18 cellular contexts compared by ENCODE assay signal in the genomic region with DNA sequence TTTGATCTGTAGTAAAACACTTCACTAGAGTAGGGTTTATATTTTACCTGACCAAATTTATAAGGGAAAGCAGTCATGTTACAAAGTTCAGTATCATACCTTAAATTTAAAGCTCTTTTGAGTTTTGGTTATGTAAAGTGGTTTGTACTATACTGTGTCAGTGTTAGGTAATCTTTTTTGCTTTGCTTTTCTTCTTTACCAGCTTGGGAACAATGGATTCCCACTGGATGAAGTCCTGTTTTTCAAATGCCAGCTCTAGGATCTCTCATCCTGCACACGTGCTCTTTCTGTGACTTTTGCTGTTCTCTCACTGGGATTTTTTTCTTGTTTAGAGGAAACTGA. TPM values are rescaled to one million over a fixed set of nuclear protein-coding genes. Genes with fewer than 3 reads are reported as not detected.
DNase-seq lines count a peak whose midpoint lies in the region; ATAC-seq, FAIRE-seq and TF ChIP-seq lines count a peak whose summit lies in the region.
"Had no signal": no experiment of that assay in that cellular context is flagged by ENCODE, and none has a peak within 500 bp of the region (broad histone marks: within the 10 kb centered on the region; RNA-seq: fewer than 3 reads in every experiment).

No MANE protein-coding gene starts in this region.

- dilution Hi-C loops in endothelial cell of umbilical vein (cut with MboI; ENCODE audit: extremely low pct_ligation_motif_present, low sequenced_read_pairs): no loop called here

- no peaks in the 10 kb centered on the region for H3K36me3 ChIP-seq in endothelial cell of umbilical vein (ENCODE audit: control insufficient read depth in 2 of 2, extremely low read depth in 1 of 2, insufficient read depth in 2 of 2, low read length in 2 of 2)
- no peaks in the 10 kb centered on the region for H3K36me3 ChIP-seq in mesodermal cell (ENCODE audit: control insufficient read depth, insufficient read depth, low read length)
- H3K36me3 ChIP-seq in transverse colon: no peaks in the 10 kb centered on the region
- H3K36me3 ChIP-seq: prostate gland had no signal

- H3K27me3 ChIP-seq in endothelial cell of umbilical vein (ENCODE audit: control insufficient read depth in 2 of 2, insufficient read depth in 2 of 2, low read length in 2 of 2) (no peaks in the 10 kb centered on the region), transverse colon (no peaks in the 10 kb centered on the region)
- H3K27me3 ChIP-seq: BLaER1 treated with 17β-estradiol and CSF1 and Interleukin-3, amounts not matched to agents 10 nM and 100 nM; tibial artery had no signal

- no peak for FAIRE-seq in endothelial cell of umbilical vein (lab: Jason Lieb, UNC)
- FAIRE-seq: G401.6 had no signal

- DNase-seq in Right ventricle myocardium superior (no peak), cardiac septum (ENCODE audit: low spot score) (no peak), endothelial cell of umbilical vein (ENCODE audit: low read depth, low spot score) (peak; percentile 41), transverse colon (no peak)
- DNase-seq in stimulated activated CD4-positive, alpha-beta T cell treated with anti-CD3 and anti-CD28 coated beads, Interleukin-12 subunit alpha, Interleukin-12 subunit beta, amount 100 ng/mL, for 4 hours: no peak
- DNase-seq: activated CD8-positive, alpha-beta memory T cell treated with anti-CD3 and anti-CD28 coated beads for 24 hours; DMS 273 treated with DMSO at 0.1 percent for 48 hours; endodermal cell; lower lobe of right lung; stimulated activated naive B cell treated with anti-CD40 and anti-IgM and Interleukin-4, amounts not matched to agents 10 μg/mL and 1 μg/mL and 100 μg/mL, for 72 hours; T1000; tibial artery had no signal

- no peaks in the 10 kb centered on the region for H3K9me3 ChIP-seq in endothelial cell of umbilical vein (replicated peaks; ENCODE audit: control insufficient read depth, insufficient read depth, low read length)
- no peaks in the 10 kb centered on the region for H3K9me3 ChIP-seq in mesodermal cell (ENCODE audit: control insufficient read depth, low read length)
- no peaks in the 10 kb centered on the region for H3K9me3 ChIP-seq in transverse colon
- H3K9me3 ChIP-seq: lower lobe of right lung, prostate gland, tibial artery had no signal

- no peak for TF ChIP-seq EP300 in transverse colon (IDR thresholded peaks at IDR 0.05; ENCODE audit: low read depth)

- H2AFZ ChIP-seq in endothelial cell of umbilical vein (ENCODE audit: low read depth, low read length): no peak overlapping the region

- CTCF ChIA-PET in endothelial cell of umbilical vein (lab: Charles Lee): interaction anchor here (0.9 to 1.9 kb wide), 6 partner anchors 15 to 161 kb away, joined by 3 to 10 read pairs (median 4); a partner anchor contains a TSS

- TF ChIP-seq CTCF in endothelial cell of umbilical vein (IDR thresholded peaks at IDR 0.05; ENCODE audit: extremely low read depth in 1 of 2, insufficient read depth in 1 of 2, low read depth in 1 of 2, low read length in 2 of 2): no peak
- no peak for TF ChIP-seq CTCF in transverse colon (IDR thresholded peaks at IDR 0.05)

- intact Hi-C loops in Right ventricle myocardium superior (cut with DNase I): no loop called here
- intact Hi-C loops in cardiac septum (cut with DNase I): no loop called here
- intact Hi-C loops in endothelial cell of umbilical vein (cut with micrococcal nuclease): no loop called here
- intact Hi-C loops in transverse colon (cut with DNase I; ENCODE audit: low total_unique reads): no loop called here

- TF ChIP-seq POLR2A in endothelial cell of umbilical vein (IDR thresholded peaks at IDR 0.05; ENCODE audit: low read depth, low read length) (no peak), transverse colon (IDR thresholded peaks at IDR 0.05) (no peak)

- H3K79me2 ChIP-seq in endothelial cell of umbilical vein (ENCODE audit: control insufficient read depth, insufficient read depth, low read length): no peaks in the 10 kb centered on the region

- H3K9ac ChIP-seq in endothelial cell of umbilical vein (replicated peaks; ENCODE audit: extremely low read depth, insufficient read depth, low read length): no peak overlapping the region
- H3K9ac ChIP-seq: BLaER1 treated with 17β-estradiol and CSF1 and Interleukin-3, amounts not matched to agents 10 nM and 100 nM had no signal

- no peak overlapping the region for H3K4me2 ChIP-seq in endothelial cell of umbilical vein (ENCODE audit: insufficient read depth, low read length)

- H3K27ac ChIP-seq in endothelial cell of umbilical vein (ENCODE audit: insufficient read depth, low read depth, low read length) (peak overlapping the region; percentile 2), mesodermal cell (ENCODE audit: low read depth, low read length, severe bottlenecking) (peak overlapping the region; percentile 39), transverse colon (peak overlapping the region; percentile 32 to 62 (median 52))
- H3K27ac ChIP-seq: BLaER1 treated with 17β-estradiol and CSF1 and Interleukin-3, amounts not matched to agents 10 nM and 100 nM; lower lobe of right lung; prostate gland; tibial artery had no signal

- in situ Hi-C loops in transverse colon (cut with MboI; ENCODE audit: low pct_ligation_motif_present in 1 of 4, low pct_unique_long_range_greater_than_20kb in 1 of 4, low sequenced_read_pairs in 3 of 4): no loop called here

- ATAC-seq in Right ventricle myocardium superior (ENCODE audit: poor library complexity): peak; percentile 52
- ATAC-seq in esophagus mucosa: no peak
- ATAC-seq in GM18861 (IDR thresholded peaks at IDR 0.05; ENCODE audit: unreplicated experiment): no peak
- ATAC-seq: stimulated activated naive B cell treated with anti-CD40 and anti-IgM and Interleukin-4, amounts not matched to agents 10 μg/mL and 1 μg/mL and 100 μg/mL, for 72 hours had no signal

- H3K9me1 ChIP-seq in endothelial cell of umbilical vein (replicated peaks; ENCODE audit: control insufficient read depth, extremely low read depth, insufficient read depth, low read length): no peaks in the 10 kb centered on the region

- H3K4me3 ChIP-seq in endothelial cell of umbilical vein (replicated peaks in 1 of 3; ENCODE audit: insufficient read depth in 1 of 3, low read depth in 1 of 3, low read length in 3 of 3) (no peak overlapping the region), mesodermal cell (ENCODE audit: extremely low read depth, insufficient read depth, low read length, poor library complexity, severe bottlenecking) (no peak overlapping the region), transverse colon (no peak overlapping the region)
- H3K4me3 ChIP-seq: BLaER1 treated with 17β-estradiol and CSF1 and Interleukin-3, amounts not matched to agents 10 nM and 100 nM; lower lobe of right lung; prostate gland; tibial artery had no signal

- H3K4me1 ChIP-seq in endothelial cell of umbilical vein (ENCODE audit: control insufficient read depth, extremely low read depth, insufficient read depth, low read length): peaks cover 1% of the 10 kb centered on the region
- H3K4me1 ChIP-seq in mesodermal cell (ENCODE audit: control insufficient read depth, insufficient read depth, low read length, poor library complexity, severe bottlenecking): peaks cover 6% of the 10 kb centered on the region
- peaks cover 8 to 54% (median 29%) of the 10 kb centered on the region in 4 donors for H3K4me1 ChIP-seq in transverse colon
- H3K4me1 ChIP-seq: prostate gland had no signal

- BruUV-seq in endothelial cell of umbilical vein (replicated peaks; lab: Mats Ljungman, UMichigan): no TSS peak

- POLR2A ChIA-PET in endothelial cell of umbilical vein (lab: Charles Lee): no interaction called here

- H4K20me1 ChIP-seq in endothelial cell of umbilical vein (replicated peaks; ENCODE audit: control insufficient read depth, extremely low read depth, insufficient read depth, low read length): no peaks in the 10 kb centered on the region

- no CpG with 5 or more reads among the region's 1 CpG for whole genome bisulfite sequencing in mesodermal cell (ENCODE audit: insufficient coverage in 2 of 2), 2 experiments
- 0 to 22% methylated on average over 1 of the region's 1 CpG for whole genome bisulfite sequencing in transverse colon (ENCODE audit: low coverage in 1 of 2), 2 donors

TF ChIP-seq in endothelial cell of umbilical vein, 7 proteins besides CTCF, POLR2A, EP300 and RAD21:
- TF ChIP-seq GATA2 (IDR thresholded peaks at IDR 0.05; ENCODE audit: insufficient read depth, insufficient read length, low read depth, low read length) (no peak), EZH2 (IDR thresholded peaks at IDR 0.05; ENCODE audit: borderline replicate concordance, low read depth, low read length, severe bottlenecking) (no peak)
- TF ChIP-seq, protein P1, sequence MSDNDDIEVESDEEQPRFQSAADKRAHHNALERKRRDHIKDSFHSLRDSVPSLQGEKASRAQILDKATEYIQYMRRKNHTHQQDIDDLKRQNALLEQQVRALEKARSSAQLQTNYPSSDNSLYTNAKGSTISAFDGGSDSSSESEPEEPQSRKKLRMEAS (IDR thresholded peaks at IDR 0.05; ENCODE audit: insufficient read depth, insufficient read length): no peak

RNA-seq across cellular contexts. Expression of a gene that starts 15.9 kb away (rescaled TPM):
- total RNA-seq in Right ventricle myocardium superior: 58.3 TPM
- 111 TPM for total RNA-seq in cardiac septum
- total RNA-seq in endothelial cell of umbilical vein: 28.9 and 36.0 TPM in 2 replicates
- 41.5 and 50.4 TPM in 2 replicates for polyA plus RNA-seq in endothelial cell of umbilical vein
- polyA plus RNA-seq in endothelial cell of umbilical vein (2011; cell fraction: cytosol; rRNA removed): 26.3 and 29.5 TPM in 2 replicates
- polyA plus RNA-seq in endothelial cell of umbilical vein (2011; cell fraction: nucleus; rRNA removed): 6.8 and 12.5 TPM in 2 replicates
- polyA plus RNA-seq in endothelial cell of umbilical vein (2012): 22.8 and 28.5 TPM in 2 replicates
- 22.2 and 29.3 TPM in 2 replicates for polyA minus RNA-seq in endothelial cell of umbilical vein
- 64.1 TPM for polyA minus RNA-seq in endothelial cell of umbilical vein (2011; cell fraction: cytosol; rRNA and poly(A)+ RNA removed)
- polyA minus RNA-seq in endothelial cell of umbilical vein (2011; cell fraction: nucleus; rRNA and poly(A)+ RNA removed): 5.0 and 6.4 TPM in 2 replicates
- 28.2 TPM for polyA plus RNA-seq in mesodermal cell (2013, experiment 1 of 2)
- 25.3 TPM for polyA plus RNA-seq in mesodermal cell (2013, experiment 2 of 2)
- 100 to 1,000 TPM in 2 of 4 donors, 10 to 100 TPM in 2; 32.8 to 264 (median 107) TPM for total RNA-seq in transverse colon
- 11.4 TPM for total RNA-seq in esophagus mucosa

Comparison
In these comparisons a context has a peak if more than half of its experiments do, and no peak if none do; other contexts are left out.
1. H3K27ac ChIP-seq: peak in every context shown above with its lines; median percentile 52 in transverse colon; 39 in mesodermal cell; 2 in endothelial cell of umbilical vein.